10 cellular contexts compared by ENCODE assay signal in genomic region chr5:151212361-151212899, GRCh38. TPM values are rescaled to one million over a fixed set of nuclear protein-coding genes. Genes with fewer than 3 reads are reported as not detected.
DNase-seq lines count a peak whose midpoint lies in the region; ATAC-seq, FAIRE-seq and TF ChIP-seq lines count a peak whose summit lies in the region.
"Had no signal": no experiment of that assay in that cellular context is flagged by ENCODE, and none has a peak within 500 bp of the region (broad histone marks: within the 10 kb centered on the region; RNA-seq: fewer than 3 reads in every experiment).

No MANE protein-coding gene starts in this region.

- H3K18ac ChIP-seq in neuronal stem cell (ENCODE audit: low read length) (peak overlapping the region; percentile 25), H9 (ENCODE audit: insufficient read length, low read depth, low read length) (no peak overlapping the region)

- peak overlapping the region; percentile 95 for H3K4me2 ChIP-seq in DOHH2 (ENCODE audit: low read length)
- no peak overlapping the region for H3K4me2 ChIP-seq in neuronal stem cell (ENCODE audit: insufficient read depth, low read length, poor library complexity, severe bottlenecking)
- no peak overlapping the region for H3K4me2 ChIP-seq in H9 (ENCODE audit: insufficient read depth, insufficient read length, low read length)
- no peak overlapping the region for H3K4me2 ChIP-seq in smooth muscle cell

- H3K23ac ChIP-seq in neuronal stem cell (ENCODE audit: low read depth, low read length, poor library complexity) (no peak overlapping the region), H9 (ENCODE audit: insufficient read length, low read depth, low read length) (no peak overlapping the region)

- no peak overlapping the region for H2BK5ac ChIP-seq in neuronal stem cell (ENCODE audit: low read length)
- H2BK5ac ChIP-seq in H9 (ENCODE audit: insufficient read length, low read length), result no peak overlapping the region

- no peaks in the 10 kb centered on the region for H3K9me3 ChIP-seq in DOHH2 (ENCODE audit: control insufficient read depth, insufficient read depth, low read length)
- H3K9me3 ChIP-seq in neuronal stem cell (replicated peaks in 1 of 2; ENCODE audit: control insufficient read depth in 2 of 2, insufficient read depth in 1 of 2, low read depth in 1 of 2, low read length in 2 of 2), result no peaks in the 10 kb centered on the region
- no peaks in the 10 kb centered on the region for H3K9me3 ChIP-seq in H9 (ENCODE audit: control insufficient read depth, low read depth, low read length)
- no peaks in the 10 kb centered on the region for H3K9me3 ChIP-seq in smooth muscle cell (replicated peaks; ENCODE audit: low read depth)

- no peak for DNase-seq in activated T-helper 2 cell treated with anti-CD3 and anti-CD28 coated beads, Interferon-gamma antibody, Interleukin-2, Interleukin-4, amounts not matched to agents 10 μg/mL and 5 μg/mL and 100 μg/mL, durations not matched to agents 14 hours and 24 hours and 36 hours (ENCODE audit: low spot score)
- DNase-seq in neuronal stem cell (ENCODE audit: low spot score), result no peak
- no peak for DNase-seq in RCC 7860 (ENCODE audit: low spot score)
- DNase-seq in GM13977 (ENCODE audit: low spot score), result no peak
- no peak for DNase-seq in H9
- no peak for DNase-seq in smooth muscle cell (lab: John Stamatoyannopoulos, UW; ENCODE audit: unreplicated experiment)
- DNase-seq: DMS 273 treated with DMSO at 0.1 percent for 48 hours, NCI-H1092 treated with DMSO at 0.1 percent for 48 hours had no signal

- H3K27ac Mint-ChIP-seq in activated T-helper 2 cell treated with anti-CD3 and anti-CD28 coated beads, Interferon-gamma antibody, Interleukin-2, Interleukin-4, amounts not matched to agents 10 μg/mL and 5 μg/mL and 100 μg/mL, durations not matched to agents 14 hours and 24 hours and 36 hours, result peak overlapping the region; percentile 92
- H3K27ac Mint-ChIP-seq in H9, result no peak overlapping the region

- H3K36me3 ChIP-seq in DOHH2 (ENCODE audit: control insufficient read depth, low read length) (peaks cover 56% of the 10 kb centered on the region), neuronal stem cell (replicated peaks in 1 of 2; ENCODE audit: control insufficient read depth in 2 of 2, insufficient read depth in 2 of 2, low read length in 2 of 2) (no peaks in the 10 kb centered on the region), smooth muscle cell (ENCODE audit: low read depth) (no peaks in the 10 kb centered on the region)

- H3F3A ChIP-seq in DOHH2 (ENCODE audit: control insufficient read depth, insufficient read depth) (peaks cover 38% of the 10 kb centered on the region), smooth muscle cell (ENCODE audit: low read depth) (no peaks in the 10 kb centered on the region)

- H3K27ac ChIP-seq in DOHH2 (ENCODE audit: low read depth, low read length), result peak overlapping the region; percentile 98
- H3K27ac ChIP-seq in neuronal stem cell (replicated peaks; ENCODE audit: low read length), result no peak overlapping the region
- no peak overlapping the region for H3K27ac ChIP-seq in H9 (ENCODE audit: insufficient read length, low read depth, low read length)
- no peak overlapping the region for H3K27ac ChIP-seq in smooth muscle cell (ENCODE audit: low read depth)

- H3K27me3 Mint-ChIP-seq in activated T-helper 2 cell treated with anti-CD3 and anti-CD28 coated beads, Interferon-gamma antibody, Interleukin-2, Interleukin-4, amounts not matched to agents 10 μg/mL and 5 μg/mL and 100 μg/mL, durations not matched to agents 14 hours and 24 hours and 36 hours (ENCODE audit: low read depth), result no peaks in the 10 kb centered on the region
- H3K27me3 Mint-ChIP-seq in H9 (ENCODE audit: low read depth), result peaks cover 4% of the 10 kb centered on the region

- peaks cover 67% of the 10 kb centered on the region for H3K4me1 Mint-ChIP-seq in activated T-helper 2 cell treated with anti-CD3 and anti-CD28 coated beads, Interferon-gamma antibody, Interleukin-2, Interleukin-4, amounts not matched to agents 10 μg/mL and 5 μg/mL and 100 μg/mL, durations not matched to agents 14 hours and 24 hours and 36 hours (ENCODE audit: low read depth)
- H3K4me1 Mint-ChIP-seq in H9, result peaks cover 7 to 11% of the 10 kb centered on the region in 2 experiments; a peak in 3 of 4 replicates

- no peak overlapping the region for H2BK120ac ChIP-seq in neuronal stem cell (ENCODE audit: low read depth, low read length)
- H2BK120ac ChIP-seq in H9 (ENCODE audit: low read depth, low read length, poor library complexity, severe bottlenecking), result no peak overlapping the region

- H3K4ac ChIP-seq in neuronal stem cell (ENCODE audit: low read length), result no peak overlapping the region
- H3K4ac ChIP-seq in H9 (ENCODE audit: low read depth, low read length), result no peak overlapping the region

- H4K20me1 ChIP-seq in DOHH2 (ENCODE audit: control insufficient read depth, insufficient read depth, low read depth, low read length) (no peaks in the 10 kb centered on the region), H9 (ENCODE audit: control insufficient read depth, insufficient read depth, insufficient read length) (no peaks in the 10 kb centered on the region), smooth muscle cell (ENCODE audit: low read depth) (no peaks in the 10 kb centered on the region)

- H3K4me1 ChIP-seq in DOHH2 (ENCODE audit: control insufficient read depth, low read length) (peaks cover 82% of the 10 kb centered on the region), neuronal stem cell (ENCODE audit: control insufficient read depth in 2 of 2, insufficient read depth in 1 of 2, low read depth in 1 of 2, low read length in 2 of 2) (peaks cover 0 to 5% of the 10 kb centered on the region in 2 donors), H9 (ENCODE audit: insufficient read depth, low read length) (peaks cover 2% of the 10 kb centered on the region; the same call in 1 of the 2 replicates), smooth muscle cell (ENCODE audit: low read depth) (no peaks in the 10 kb centered on the region)

- in situ Hi-C loops in GM13977 (cut with MboI; ENCODE audit: low pct_unique_long_range_greater_than_20kb, low sequenced_read_pairs, unreplicated experiment), result no loop called here

- TF ChIP-seq CTCF in DOHH2 (IDR thresholded peaks at IDR 0.05; ENCODE audit: low read depth, low read length, poor library complexity, severe bottlenecking), result no peak
- no peak for TF ChIP-seq CTCF in GM13977 (IDR thresholded peaks at IDR 0.05; ENCODE audit: extremely low read depth, insufficient read depth, missing control alignments)
- no peak for TF ChIP-seq CTCF in H9 (conservative IDR thresholded peaks at IDR 0.05)
- no peak for TF ChIP-seq CTCF in smooth muscle cell (IDR thresholded peaks at IDR 0.05; ENCODE audit: borderline replicate concordance, insufficient read depth, poor library complexity, severe bottlenecking)

- H3K27me3 ChIP-seq in DOHH2 (ENCODE audit: control insufficient read depth, low read length) (no peaks in the 10 kb centered on the region), neuronal stem cell (ENCODE audit: control insufficient read depth in 3 of 3, insufficient read depth in 3 of 3, low read depth in 1 of 3, low read length in 3 of 3) (peaks cover 0 to 3% (median 0%) of the 10 kb centered on the region in 3 experiments), H9 (ENCODE audit: insufficient read depth, low read length) (no peaks in the 10 kb centered on the region), smooth muscle cell (ENCODE audit: low read depth) (no peaks in the 10 kb centered on the region)

- H3K4me3 ChIP-seq in DOHH2 (ENCODE audit: low read length) (peak overlapping the region; percentile 95), neuronal stem cell (ENCODE audit: low read length in 2 of 2) (no peak overlapping the region), smooth muscle cell (no peak overlapping the region)

- no peaks in the 10 kb centered on the region for H3K9me2 ChIP-seq in DOHH2 (replicated peaks; ENCODE audit: control insufficient read depth, low read length)

- H3K9me3 Mint-ChIP-seq in activated T-helper 2 cell treated with anti-CD3 and anti-CD28 coated beads, Interferon-gamma antibody, Interleukin-2, Interleukin-4, amounts not matched to agents 10 μg/mL and 5 μg/mL and 100 μg/mL, durations not matched to agents 14 hours and 24 hours and 36 hours, result no peaks in the 10 kb centered on the region
- no peaks in the 10 kb centered on the region for H3K9me3 Mint-ChIP-seq in H9

- H3T11ph ChIP-seq in H9 (ENCODE audit: low read length), result no peak overlapping the region

- no peaks in the 10 kb centered on the region for H3K79me1 ChIP-seq in neuronal stem cell (ENCODE audit: low read depth, low read length)
- H3K79me1 ChIP-seq in H9 (ENCODE audit: insufficient read depth, low read depth, low read length, poor library complexity, severe bottlenecking), result no peaks in the 10 kb centered on the region

- H2BK20ac ChIP-seq in H9 (ENCODE audit: low read depth, low read length, poor library complexity, severe bottlenecking), result no peak overlapping the region

- no CpG with 5 or more reads among the region's 3 CpGs for WGBS in neuronal stem cell (ENCODE audit: extremely low coverage in 2 of 2, insufficient read length in 2 of 2, insufficient replicate concordance in 1 of 2), 2 donors
- WGBS in H9 (ENCODE audit: extremely low coverage, insufficient read length, low lambda C conversion rate), result no CpG with 5 or more reads among the region's 3 CpGs
- WGBS in smooth muscle cell (ENCODE audit: low lambda C conversion rate), result 90% methylated on average over 3 of the region's 3 CpGs

- H2AK5ac ChIP-seq in neuronal stem cell (ENCODE audit: low read depth, low read length), result no peak overlapping the region
- no peak overlapping the region for H2AK5ac ChIP-seq in H9 (ENCODE audit: insufficient read length, low read length)

- H2BK15ac ChIP-seq in neuronal stem cell (ENCODE audit: low read length), result peak overlapping the region; percentile 31
- no peak overlapping the region for H2BK15ac ChIP-seq in H9 (ENCODE audit: low read depth, low read length)

- peak overlapping the region; percentile 80 for H3K4me3 Mint-ChIP-seq in activated T-helper 2 cell treated with anti-CD3 and anti-CD28 coated beads, Interferon-gamma antibody, Interleukin-2, Interleukin-4, amounts not matched to agents 10 μg/mL and 5 μg/mL and 100 μg/mL, durations not matched to agents 14 hours and 24 hours and 36 hours (ENCODE audit: low read depth)
- H3K4me3 Mint-ChIP-seq in H9, result no peak overlapping the region

- H3K79me2 ChIP-seq in DOHH2 (ENCODE audit: control insufficient read depth, low read length) (peaks cover 80% of the 10 kb centered on the region), H9 (ENCODE audit: insufficient read depth, low read length) (no peaks in the 10 kb centered on the region), smooth muscle cell (ENCODE audit: low read depth) (no peaks in the 10 kb centered on the region)

- no peak overlapping the region for H3K14ac ChIP-seq in neuronal stem cell (ENCODE audit: low read length)
- no peak overlapping the region for H3K14ac ChIP-seq in H9 (ENCODE audit: insufficient read depth, low read length)

- H2BK12ac ChIP-seq in neuronal stem cell (ENCODE audit: low read length) (peak overlapping the region; percentile 91), H9 (ENCODE audit: insufficient read length, low read depth, low read length) (no peak overlapping the region)

- no peak overlapping the region for H4K5ac ChIP-seq in H9 (ENCODE audit: insufficient read length, low read depth, low read length)

- H3K36me3 Mint-ChIP-seq in activated T-helper 2 cell treated with anti-CD3 and anti-CD28 coated beads, Interferon-gamma antibody, Interleukin-2, Interleukin-4, amounts not matched to agents 10 μg/mL and 5 μg/mL and 100 μg/mL, durations not matched to agents 14 hours and 24 hours and 36 hours (ENCODE audit: low read depth), result peaks cover 45% of the 10 kb centered on the region
- H3K36me3 Mint-ChIP-seq in H9 (ENCODE audit: insufficient read depth in 1 of 3, low read depth in 3 of 3), result no peaks in the 10 kb centered on the region; a peak in 1 of 7 replicates

- no peak for FAIRE-seq in RCC 7860 (lab: Jason Lieb, UNC)

- peak; percentile 0 for ATAC-seq in HG02571 (IDR thresholded peaks at IDR 0.05; ENCODE audit: unreplicated experiment)

- H3K23me2 ChIP-seq in H9 (ENCODE audit: insufficient read length, low read depth, low read length, poor library complexity, severe bottlenecking), result no peaks in the 10 kb centered on the region

- intact Hi-C loops in activated T-helper 2 cell treated with anti-CD3 and anti-CD28 coated beads, Interferon-gamma antibody, Interleukin-2, Interleukin-4, amounts not matched to agents 10 μg/mL and 5 μg/mL and 100 μg/mL, durations not matched to agents 14 hours and 24 hours and 36 hours (cut with micrococcal nuclease), result loop anchor here (5.0 kb wide), 1 partner anchor 130 kb away; the partner anchor contains the start of gene TNIP1

- H3K56ac ChIP-seq in H9 (ENCODE audit: insufficient read length, low read depth, low read length), result no peak overlapping the region

- no peak overlapping the region for H4K91ac ChIP-seq in neuronal stem cell (ENCODE audit: low read depth, low read length, poor library complexity)
- H4K91ac ChIP-seq in H9 (ENCODE audit: insufficient read length, low read depth, low read length), result no peak overlapping the region

- H3K9ac ChIP-seq in neuronal stem cell (ENCODE audit: low read depth, low read length, poor library complexity) (no peak overlapping the region), H9 (ENCODE audit: extremely low read depth, insufficient read length, low read length) (no peak overlapping the region), smooth muscle cell (ENCODE audit: low read depth) (no peak overlapping the region)

- H4K8ac ChIP-seq in neuronal stem cell (ENCODE audit: low read depth, low read length), result no peak overlapping the region
- H4K8ac ChIP-seq in H9 (replicated peaks; ENCODE audit: insufficient read length, low read depth, low read length), result no peak overlapping the region

- H2AFZ ChIP-seq in neuronal stem cell (ENCODE audit: low read length) (no peak overlapping the region), H9 (ENCODE audit: low read length) (no peak overlapping the region), smooth muscle cell (ENCODE audit: low read depth) (no peak overlapping the region)

RNA-seq across cellular contexts. Expression of gene CCDC69, which starts 11.5 kb away (rescaled TPM):
- total RNA-seq in activated T-helper 2 cell treated with anti-CD3 and anti-CD28 coated beads, Interferon-gamma antibody, Interleukin-2, Interleukin-4, amounts not matched to agents 10 μg/mL and 5 μg/mL and 100 μg/mL, durations not matched to agents 14 hours and 24 hours and 36 hours, result 29.8 and 31.4 TPM in 2 replicates
- 0.03 TPM for polyA plus RNA-seq in neuronal stem cell (2013, experiment 1 of 2)
- 0.03 TPM for polyA plus RNA-seq in neuronal stem cell (2013, experiment 2 of 2)
- total RNA-seq in H9 (2021) (5.3 and 6.0 TPM in 2 replicates), smooth muscle cell (1.2 and 1.8 TPM in 2 replicates)
- 1.1 and 3.8 TPM in 2 replicates for polyA plus RNA-seq in smooth muscle cell

RNA-seq across cellular contexts. Expression of gene GM2A, which starts 40.6 kb away (rescaled TPM):
- total RNA-seq in activated T-helper 2 cell treated with anti-CD3 and anti-CD28 coated beads, Interferon-gamma antibody, Interleukin-2, Interleukin-4, amounts not matched to agents 10 μg/mL and 5 μg/mL and 100 μg/mL, durations not matched to agents 14 hours and 24 hours and 36 hours, result 20.4 and 20.9 TPM in 2 replicates
- 15.0 TPM for polyA plus RNA-seq in neuronal stem cell (2013, experiment 1 of 2)
- polyA plus RNA-seq in neuronal stem cell (2013, experiment 2 of 2), result 15.6 TPM
- 25.9 and 27.8 TPM in 2 replicates for total RNA-seq in H9 (2021)
- total RNA-seq in smooth muscle cell, result 35.0 and 36.1 TPM in 2 replicates
- 16.3 and 20.3 TPM in 2 replicates for polyA plus RNA-seq in smooth muscle cell

RNA-seq across cellular contexts. Expression of gene ANXA6, which starts 54.9 kb away (rescaled TPM):
- total RNA-seq in activated T-helper 2 cell treated with anti-CD3 and anti-CD28 coated beads, Interferon-gamma antibody, Interleukin-2, Interleukin-4, amounts not matched to agents 10 μg/mL and 5 μg/mL and 100 μg/mL, durations not matched to agents 14 hours and 24 hours and 36 hours, result 560 and 569 TPM in 2 replicates
- 47.1 TPM for polyA plus RNA-seq in neuronal stem cell (2013, experiment 1 of 2)
- polyA plus RNA-seq in neuronal stem cell (2013, experiment 2 of 2), result 45.5 TPM
- total RNA-seq in H9 (2021), result 93.2 and 98.7 TPM in 2 replicates
- 264 and 274 TPM in 2 replicates for total RNA-seq in smooth muscle cell
- polyA plus RNA-seq in smooth muscle cell, result 206 and 279 TPM in 2 replicates
